In genomic region chr2:88563134-88563533, GRCh38 we compare ENCODE assay signal across 31 cellular contexts.
DNase-seq lines count a peak whose midpoint lies in the region; ATAC-seq and FAIRE-seq lines count a peak whose summit lies in the region.
"Had no signal": no experiment of that assay in that cellular context is flagged by ENCODE, and none has a peak within 500 bp of the region (broad histone marks: within the 10 kb centered on the region; RNA-seq: fewer than 3 reads in every experiment).

No MANE protein-coding gene starts in this region.

- no peaks in the 10 kb centered on the region; a peak in 3 of 22 replicates for H4K20me1 ChIP-seq in BLaER1 treated with 17β-estradiol and CSF1 and Interleukin-3, amounts not matched to agents 10 nM and 100 nM

- peaks cover 0 to 8% (median 0%) of the 10 kb centered on the region in 11 experiments; a peak in 2 of 22 replicates for H3K9me3 ChIP-seq in BLaER1 treated with 17β-estradiol and CSF1 and Interleukin-3, amounts not matched to agents 10 nM and 100 nM (replicated peaks in 1 of 11)
- H3K9me3 ChIP-seq: right lobe of liver, tibial nerve had no signal

- H3K4me1 ChIP-seq in BLaER1 treated with 17β-estradiol and CSF1 and Interleukin-3, amounts not matched to agents 10 nM and 100 nM, result peaks cover 5 to 61% (median 34%) of the 10 kb centered on the region in 10 experiments; a peak in 17 of 20 replicates
- H3K4me1 ChIP-seq: right lobe of liver had no signal

- no peak overlapping the region for H3K4me3 ChIP-seq in BLaER1 treated with 17β-estradiol and CSF1 and Interleukin-3, amounts not matched to agents 10 nM and 100 nM
- H3K4me3 ChIP-seq: GM23248, K562, PC-9, right lobe of liver, tibial nerve had no signal

- H3K4me2 ChIP-seq in BLaER1 treated with 17β-estradiol and CSF1 and Interleukin-3, amounts not matched to agents 10 nM and 100 nM, result peak overlapping the region in 7 of 11 experiments; percentile 4 to 58 (median 38); a peak in 11 of 22 replicates
- H3K4me2 ChIP-seq: PC-9 had no signal

- peak; percentile 51 for FAIRE-seq in HTR-8/SVneo (lab: Jason Lieb, UNC)
- FAIRE-seq: bronchial epithelial cell, colon, K562 had no signal

- peak overlapping the region in 2 of 11 experiments; percentile 27; a peak in 2 of 22 replicates for H3K27ac ChIP-seq in BLaER1 treated with 17β-estradiol and CSF1 and Interleukin-3, amounts not matched to agents 10 nM and 100 nM
- H3K27ac ChIP-seq: GM23248, PC-9, right lobe of liver, tibial nerve, VCaP had no signal

- H3K9ac ChIP-seq in BLaER1 treated with 17β-estradiol and CSF1 and Interleukin-3, amounts not matched to agents 10 nM and 100 nM, result no peak overlapping the region
- H3K9ac ChIP-seq: GM23248 had no signal

- H3K27me3 ChIP-seq in BLaER1 treated with 17β-estradiol and CSF1 and Interleukin-3, amounts not matched to agents 10 nM and 100 nM, result no peaks in the 10 kb centered on the region
- H3K27me3 ChIP-seq: right lobe of liver, tibial nerve had no signal

- ATAC-seq in HG02852 (IDR thresholded peaks at IDR 0.05; ENCODE audit: unreplicated experiment) (no peak), GM21619 (IDR thresholded peaks at IDR 0.05; ENCODE audit: unreplicated experiment) (no peak)
- ATAC-seq: K562, left ventricle myocardium superior, right lobe of liver had no signal

- DNase-seq in HTR-8/SVneo (ENCODE audit: insufficient read length, low spot score) (no peak), amniotic epithelial cell (ENCODE audit: low read depth) (peak; percentile 23), left kidney (ENCODE audit: low read depth, low spot score) (peak; percentile 75), activated gamma-delta T cell (lab: John Stamatoyannopoulos, UW) (no peak), cerebellar cortex (ENCODE audit: low spot score) (no peak)
- DNase-seq: activated CD4-positive, alpha-beta T cell treated with anti-CD3 and anti-CD28 coated beads for 48 hours; activated effector memory CD4-positive, alpha-beta T cell treated with Interleukin-2 at 50 U/mL for 16 hours; anterior cingulate cortex; COR-L47; DMS79; effector CD4-positive, alpha-beta T cell; GM23248; HFFc6; left ventricle myocardium superior; MM.1S; NCI-H1417; NCI-H2081 treated with DMSO at 0.1 percent for 48 hours; NCI-H345; PC-9; right lobe of liver; SHP77; stimulated activated CD4-positive, alpha-beta T cell treated with anti-CD3 and anti-CD28 coated beads, Interleukin-2, amount 100 ng/mL, for 48 hours; T-helper 9 cell had no signal

- peaks cover 36 to 88% (median 74%) of the 10 kb centered on the region in 11 experiments for H3K36me3 ChIP-seq in BLaER1 treated with 17β-estradiol and CSF1 and Interleukin-3, amounts not matched to agents 10 nM and 100 nM

Comparison
In these comparisons a context has a peak if more than half of its experiments do, and no peak if none do; other contexts are left out.
1. DNase-seq: peak in amniotic epithelial cell (single experiment) and left kidney (single experiment); none in HTR-8/SVneo (single experiment), activated gamma-delta T cell (single experiment) and cerebellar cortex (single experiment).